ENCODE assay signal across 11 cellular contexts in genomic region chr4:103996059-103996458, GRCh38.
DNase-seq lines count a peak whose midpoint lies in the region; ATAC-seq, FAIRE-seq and TF ChIP-seq lines count a peak whose summit lies in the region.
"Had no signal": no experiment of that assay in that cellular context is flagged by ENCODE, and none has a peak within 500 bp of the region (broad histone marks: within the 10 kb centered on the region; RNA-seq: fewer than 3 reads in every experiment).

No MANE protein-coding gene starts in this region.

- peaks cover 8% of the 10 kb centered on the region for H3K4me1 ChIP-seq in HAP-1
- peaks cover 5% of the 10 kb centered on the region for H3K4me1 ChIP-seq in endodermal cell (ENCODE audit: control insufficient read depth, insufficient read depth, low read length)
- H3K4me1 ChIP-seq in pancreas: peaks cover 0 to 5% (median 3%) of the 10 kb centered on the region in 3 donors

- intact Hi-C loops in pancreas (cut with DNase I): no loop called here
- intact Hi-C loops in activated CD4-positive, alpha-beta memory T cell treated with anti-CD3 and anti-CD28 coated beads for 36 hours (cut with micrococcal nuclease): no loop called here

- no peaks in the 10 kb centered on the region for H3K27me3 Mint-ChIP-seq in endodermal cell (ENCODE audit: insufficient read depth)
- no peaks in the 10 kb centered on the region for H3K27me3 Mint-ChIP-seq in activated CD4-positive, alpha-beta memory T cell treated with anti-CD3 and anti-CD28 coated beads for 36 hours

- H3K27ac ChIP-seq in endodermal cell (ENCODE audit: low read depth, low read length): peak overlapping the region; percentile 83
- no peak overlapping the region for H3K27ac ChIP-seq in pancreas

- in situ Hi-C loops in HAP-1 (cut with MboI; ENCODE audit: low sequenced_read_pairs): no loop called here

- H3K36me3 ChIP-seq in HAP-1 (replicated peaks) (no peaks in the 10 kb centered on the region), endodermal cell (ENCODE audit: control insufficient read depth, insufficient read depth, low read length) (no peaks in the 10 kb centered on the region), pancreas (no peaks in the 10 kb centered on the region)

- H3K9me3 ChIP-seq in HAP-1: 0 out of 2 replicates have a peak, but pooled peaks cover 3% of the 10 kb centered on the region
- peaks cover 11% of the 10 kb centered on the region for H3K9me3 ChIP-seq in endodermal cell (ENCODE audit: control insufficient read depth, low read length)
- H3K9me3 ChIP-seq in pancreas: no peaks in the 10 kb centered on the region

- no peak overlapping the region for H3K4me3 ChIP-seq in HAP-1
- peak overlapping the region; percentile 61 for H3K4me3 ChIP-seq in endodermal cell (ENCODE audit: low read length)
- H3K4me3 ChIP-seq in pancreas: no peak overlapping the region

- H3K27ac Mint-ChIP-seq in endodermal cell: peak overlapping the region; percentile 89
- no peak overlapping the region for H3K27ac Mint-ChIP-seq in activated CD4-positive, alpha-beta memory T cell treated with anti-CD3 and anti-CD28 coated beads for 36 hours

- peaks cover 20% of the 10 kb centered on the region for H3K9me3 Mint-ChIP-seq in endodermal cell
- peaks cover 16% of the 10 kb centered on the region for H3K9me3 Mint-ChIP-seq in activated CD4-positive, alpha-beta memory T cell treated with anti-CD3 and anti-CD28 coated beads for 36 hours

- peak; percentile 22 to 84 for DNase-seq in HAP-1 (ENCODE audit: low spot score in 2 of 2)
- DNase-seq in NCI-H774 (lab: John Stamatoyannopoulos, UW): peak; percentile 35
- DNase-seq in endodermal cell: peak; percentile 42
- no peak for DNase-seq in pancreas
- DNase-seq in ureter (ENCODE audit: low spot score): no peak
- no peak for DNase-seq in activated CD4-positive, alpha-beta memory T cell treated with anti-CD3 and anti-CD28 coated beads for 36 hours
- no peak for DNase-seq in GM19238 (ENCODE audit: insufficient read length, low spot score)
- no peak for DNase-seq in KG1 (lab: John Stamatoyannopoulos, UW)
- DNase-seq: activated naive CD4-positive, alpha-beta T cell treated with anti-CD3 and anti-CD28 coated beads, Interleukin-2, amount 50 U/mL, for 16 hours; stimulated activated CD4-positive, alpha-beta T cell treated with anti-CD3 and anti-CD28 coated beads, Interleukin-4, amount 100 ng/mL, for 24 hours had no signal

- no peak for FAIRE-seq in pancreas (lab: Jason Lieb, UNC)

- H3K36me3 Mint-ChIP-seq in endodermal cell (ENCODE audit: low read depth): peaks cover 10% of the 10 kb centered on the region
- no peaks in the 10 kb centered on the region for H3K36me3 Mint-ChIP-seq in activated CD4-positive, alpha-beta memory T cell treated with anti-CD3 and anti-CD28 coated beads for 36 hours

- CTCF ChIA-PET in activated CD4-positive, alpha-beta memory T cell treated with anti-CD3 and anti-CD28 coated beads for 36 hours (lab: Charles Lee): no interaction called here

- H3K4me3 Mint-ChIP-seq in endodermal cell: no peak overlapping the region
- no peak overlapping the region for H3K4me3 Mint-ChIP-seq in activated CD4-positive, alpha-beta memory T cell treated with anti-CD3 and anti-CD28 coated beads for 36 hours

- H3K27me3 ChIP-seq in HAP-1 (ENCODE audit: low read depth): no peaks in the 10 kb centered on the region
- H3K27me3 ChIP-seq in endodermal cell (ENCODE audit: control insufficient read depth, insufficient read depth, low read length, poor library complexity, severe bottlenecking): no peaks in the 10 kb centered on the region
- no peaks in the 10 kb centered on the region for H3K27me3 ChIP-seq in pancreas

- ATAC-seq in pancreas: peak; percentile 38 to 85 (median 77)
- ATAC-seq: Right ventricle myocardium inferior had no signal

- TF ChIP-seq CTCF in endodermal cell (conservative IDR thresholded peaks at IDR 0.05) (no peak), pancreas (IDR thresholded peaks at IDR 0.05) (no peak)

- H3K9ac ChIP-seq in endodermal cell (ENCODE audit: extremely low read depth, low read length, poor library complexity, severe bottlenecking): peak overlapping the region; percentile 46

- POLR2A ChIA-PET in activated CD4-positive, alpha-beta memory T cell treated with anti-CD3 and anti-CD28 coated beads for 36 hours (lab: Charles Lee): no interaction called here

- 47 to 60% methylated on average over 1 to 2 of the region's 2 CpGs for WGBS in endodermal cell (ENCODE audit: insufficient coverage in 1 of 2, insufficient read length in 1 of 2), 2 experiments
- 3 to 6% methylated on average over 2 of the region's 2 CpGs for WGBS in pancreas, 2 donors

- peaks cover 11% of the 10 kb centered on the region for H3K4me1 Mint-ChIP-seq in endodermal cell
- H3K4me1 Mint-ChIP-seq in activated CD4-positive, alpha-beta memory T cell treated with anti-CD3 and anti-CD28 coated beads for 36 hours (ENCODE audit: low read depth): no peaks in the 10 kb centered on the region

Comparison
In these comparisons a context has a peak if more than half of its experiments do, and no peak if none do; other contexts are left out.
1. DNase-seq: peak in HAP-1 (2 of 2), NCI-H774 (single experiment) and endodermal cell (single experiment); none in pancreas (0 of 6), ureter (single experiment), activated CD4-positive, alpha-beta memory T cell treated with anti-CD3 and anti-CD28 coated beads for 36 hours (single experiment), GM19238 (single experiment) and KG1 (single experiment).